Comparison of ENCODE assay signal across 13 cellular contexts in genomic region chr1:87115317-87115885, GRCh38.
DNase-seq lines count a peak whose midpoint lies in the region; ATAC-seq, FAIRE-seq and TF ChIP-seq lines count a peak whose summit lies in the region.
"Had no signal": no experiment of that assay in that cellular context is flagged by ENCODE, and none has a peak within 500 bp of the region (broad histone marks: within the 10 kb centered on the region; RNA-seq: fewer than 3 reads in every experiment).

No MANE protein-coding gene starts in this region.

- intact Hi-C loops in kidney (cut with DNase I), result no loop called here

- no peaks in the 10 kb centered on the region for H3K27me3 ChIP-seq in adipocyte (replicated peaks; ENCODE audit: control insufficient read depth, insufficient read depth, low read length)
- H3K27me3 ChIP-seq in keratinocyte (ENCODE audit: control insufficient read depth, extremely low read depth, insufficient read depth, low read length), result no peaks in the 10 kb centered on the region
- no peaks in the 10 kb centered on the region for H3K27me3 ChIP-seq in HAP-1 (ENCODE audit: low read depth)
- H3K27me3 ChIP-seq: gastrocnemius medialis had no signal

- no peak overlapping the region for H3K9ac ChIP-seq in adipocyte (ENCODE audit: low read length)
- no peak overlapping the region for H3K9ac ChIP-seq in keratinocyte (ENCODE audit: control insufficient read depth, extremely low read depth, insufficient read depth, low read length)
- no peak overlapping the region for H3K9ac ChIP-seq in kidney (ENCODE audit: low read length in 2 of 2)

- no peak for ATAC-seq in GM18498 (IDR thresholded peaks at IDR 0.05; ENCODE audit: unreplicated experiment)
- ATAC-seq: gastrocnemius medialis had no signal

- H3K4me1 ChIP-seq in adipocyte (ENCODE audit: control insufficient read depth, insufficient read depth, low read length) (peaks cover 25% of the 10 kb centered on the region), keratinocyte (ENCODE audit: control insufficient read depth, extremely low read depth, insufficient read depth, low read length) (peaks cover 37% of the 10 kb centered on the region), kidney (ENCODE audit: control insufficient read depth in 1 of 2, insufficient read depth in 1 of 2, low read depth in 1 of 2, low read length in 2 of 2) (no peaks in the 10 kb centered on the region), HAP-1 (peaks cover 5% of the 10 kb centered on the region)
- H3K4me1 ChIP-seq: gastrocnemius medialis had no signal

- H3K36me3 ChIP-seq in adipocyte (ENCODE audit: control insufficient read depth, insufficient read depth, low read length, severe bottlenecking), result no peaks in the 10 kb centered on the region
- no peaks in the 10 kb centered on the region for H3K36me3 ChIP-seq in keratinocyte (ENCODE audit: control insufficient read depth in 2 of 2, extremely low read depth in 1 of 2, insufficient read depth in 2 of 2, low read length in 2 of 2)
- H3K36me3 ChIP-seq in kidney (ENCODE audit: control insufficient read depth in 1 of 2, insufficient read depth in 2 of 2, low read length in 2 of 2), result no peaks in the 10 kb centered on the region
- H3K36me3 ChIP-seq in HAP-1 (replicated peaks), result no peaks in the 10 kb centered on the region
- H3K36me3 ChIP-seq: gastrocnemius medialis, lower lobe of right lung had no signal

- H3K79me2 ChIP-seq in keratinocyte (ENCODE audit: control insufficient read depth, insufficient read depth, low read length), result no peaks in the 10 kb centered on the region

- H3K4me3 ChIP-seq in adipocyte (ENCODE audit: low read length) (no peak overlapping the region), keratinocyte (ENCODE audit: control insufficient read depth in 2 of 3, extremely low read depth in 1 of 3, insufficient read depth in 2 of 3, low read depth in 1 of 3, low read length in 3 of 3) (no peak overlapping the region), kidney (ENCODE audit: low read length in 2 of 2) (no peak overlapping the region), HAP-1 (no peak overlapping the region)
- H3K4me3 ChIP-seq: gastrocnemius medialis, lower lobe of right lung had no signal

- peak; percentile 95 for FAIRE-seq in keratinocyte (lab: Jason Lieb, UNC)
- FAIRE-seq in D721Med (lab: Jason Lieb, UNC), result no peak
- no peak for FAIRE-seq in kidney (lab: Jason Lieb, UNC)

- dilution Hi-C loops in keratinocyte (cut with MboI; ENCODE audit: extremely low pct_ligation_motif_present, low sequenced_read_pairs), result no loop called here

- H2AFZ ChIP-seq in keratinocyte (ENCODE audit: control insufficient read depth, low read length), result no peak overlapping the region

- H3K4me2 ChIP-seq in keratinocyte (ENCODE audit: control insufficient read depth, extremely low read depth, insufficient read depth, low read depth, low read length), result peak overlapping the region; percentile 42

- no peaks in the 10 kb centered on the region for H3K9me1 ChIP-seq in keratinocyte (ENCODE audit: control insufficient read depth, extremely low read depth, insufficient read depth, low read length)

- H3K27ac ChIP-seq in keratinocyte (ENCODE audit: control insufficient read depth, insufficient read depth, low read length), result no peak overlapping the region
- no peak overlapping the region for H3K27ac ChIP-seq in kidney (ENCODE audit: low read depth in 2 of 2, low read length in 2 of 2)
- H3K27ac ChIP-seq: gastrocnemius medialis, lower lobe of right lung had no signal

- in situ Hi-C loops in ACHN (cut with HindIII; ENCODE audit: low pct_ligation_motif_present, low pct_unique_long_range_greater_than_20kb, low sequenced_read_pairs) (no loop called here), HAP-1 (cut with MboI; ENCODE audit: low sequenced_read_pairs) (no loop called here)

- TF ChIP-seq CTCF in keratinocyte (optimal IDR thresholded peaks at IDR 0.05 in 1 of 3, IDR thresholded peaks at IDR 0.05 in 1 of 3, conservative IDR thresholded peaks at IDR 0.05 in 1 of 3; ENCODE audit: extremely low read depth in 1 of 3, insufficient read depth in 2 of 3, low read length in 3 of 3), result no peak
- no peak for TF ChIP-seq CTCF in D721Med (IDR thresholded peaks at IDR 0.05; ENCODE audit: insufficient read depth, missing control alignments)
- TF ChIP-seq CTCF in kidney (IDR thresholded peaks at IDR 0.05; ENCODE audit: borderline replicate concordance, extremely low read depth, insufficient read depth), result no peak

- peak; percentile 67 for DNase-seq in ACHN
- peak; percentile 82 for DNase-seq in GM04503 (ENCODE audit: low read depth)
- peak; percentile 39 for DNase-seq in adipocyte (ENCODE audit: low read depth)
- no peak for DNase-seq in keratinocyte (ENCODE audit: low read depth, low spot score)
- DNase-seq in D721Med (ENCODE audit: insufficient read length, low spot score), result no peak
- no peak for DNase-seq in kidney
- DNase-seq in HAP-1 (ENCODE audit: low spot score in 2 of 2), result no peak
- DNase-seq: caudate nucleus; CD4-positive, alpha-beta T cell; lower lobe of right lung; NCI-H1930 had no signal

- H4K20me1 ChIP-seq in keratinocyte (ENCODE audit: control insufficient read depth, extremely low read depth, insufficient read depth, low read length), result no peaks in the 10 kb centered on the region

- H3K9me3 ChIP-seq in adipocyte (ENCODE audit: control insufficient read depth, low read length), result no peaks in the 10 kb centered on the region
- H3K9me3 ChIP-seq in keratinocyte (ENCODE audit: control insufficient read depth, low read depth, low read length), result no peaks in the 10 kb centered on the region
- H3K9me3 ChIP-seq in kidney (ENCODE audit: control insufficient read depth in 1 of 2, low read length in 2 of 2), result no peaks in the 10 kb centered on the region
- no peaks in the 10 kb centered on the region for H3K9me3 ChIP-seq in HAP-1
- H3K9me3 ChIP-seq: gastrocnemius medialis, lower lobe of right lung had no signal

Comparison
In these comparisons a context has a peak if more than half of its experiments do, and no peak if none do; other contexts are left out.
1. DNase-seq: peak in ACHN (single experiment), GM04503 (single experiment) and adipocyte (single experiment); none in keratinocyte (single experiment), D721Med (single experiment), kidney (single experiment) and HAP-1 (0 of 2).